In genomic region chr13:110373617-110374016, GRCh38 we compare ENCODE assay signal across 13 cellular contexts.
"Had no signal": no experiment of that assay in that cellular context is flagged by ENCODE, and none has a peak within 500 bp of the region (broad histone marks: within the 10 kb centered on the region; RNA-seq: fewer than 3 reads in every experiment).

No MANE protein-coding gene starts in this region.

- H3K9me3 ChIP-seq: right atrium auricular region, suprapubic skin had no signal

- H3K27me3 ChIP-seq: right atrium auricular region had no signal

- DNase-seq: activated CD4-positive, alpha-beta T cell treated with anti-CD3 and anti-CD28 coated beads for 36 hours; activated CD4-positive, alpha-beta T cell treated with anti-CD3 and anti-CD28 coated beads, Interleukin-2, amount 50 U/mL, for 48 hours; activated naive CD4-positive, alpha-beta T cell; activated naive CD8-positive, alpha-beta T cell treated with anti-CD3 and anti-CD28 coated beads, Interleukin-2, amount 10 ng/mL, durations not matched to agents 7 days and 5 days; cerebellar nuclear complex; effector CD8-positive, alpha-beta T cell; left colon; occipital lobe; stimulated activated naive CD8-positive, alpha-beta T cell treated with anti-CD3 and anti-CD28 coated beads, Interleukin-15, Interleukin-2, amounts not matched to agents 100 U/mL and 50 U/mL, for 24 hours; SW 1271 had no signal

- H3K36me3 ChIP-seq: right atrium auricular region, suprapubic skin had no signal

- H3K4me1 ChIP-seq: suprapubic skin had no signal

- H3K27ac ChIP-seq: suprapubic skin had no signal

- H3K4me3 ChIP-seq: lung, right atrium auricular region, suprapubic skin had no signal
